Comparison of ENCODE assay signal across 2 cellular contexts in genomic region chr1:42856554-42856953, GRCh38. TPM values are rescaled to one million over a fixed set of nuclear protein-coding genes. Genes with fewer than 3 reads are reported as not detected.
A peak's percentile ranks its signal among the peaks of the same experiment; 100 is the strongest.
DNase-seq lines count a peak whose midpoint lies in the region; ATAC-seq, FAIRE-seq and TF ChIP-seq lines count a peak whose summit lies in the region.
"Not testable (repeated sequence)": the region's sequence is repeated elsewhere in the genome, so short reads cannot be mapped to it uniquely, and the experiment has no call there.

No MANE protein-coding gene starts in this region.

- in situ Hi-C loops in K562 (cut with MboI): not testable (repeated sequence)

- not testable (repeated sequence) for H3K9ac ChIP-seq in astrocyte (ENCODE audit: low read length); K562 (ENCODE audit: insufficient read depth in 1 of 2, low read depth in 2 of 2, low read length in 2 of 2)

- CTCF ChIA-PET in K562 (lab: Yijun Ruan, JAX; ENCODE audit: low intra/inter-chr PET ratio): not testable (repeated sequence)

- not testable (repeated sequence) for H3K4me1 ChIP-seq in astrocyte (ENCODE audit: insufficient read depth, low read length); K562 (replicated peaks in 1 of 2; ENCODE audit: control insufficient read depth in 2 of 2, insufficient read depth in 2 of 2, low read length in 2 of 2)

- POLR2A ChIA-PET in K562 (lab: Yijun Ruan, JAX): interaction anchor here (1.2 kb wide), 3 partner anchors 10 to 78 kb away, joined by 3 to 4 read pairs (median 4); partner anchors contain the start of gene ZNF691

- H3K27me3 Mint-ChIP-seq in astrocyte (ENCODE audit: low read depth, unreplicated experiment): not testable (repeated sequence)

- H3K36me3 Mint-ChIP-seq in astrocyte (ENCODE audit: low read depth, unreplicated experiment): peaks cover 17% of the 10 kb centered on the region

- not testable (repeated sequence) for H3K27ac ChIP-seq in astrocyte (ENCODE audit: low read depth, low read length); K562 (ENCODE audit: extremely low read depth, low read depth, low read length)

- H3K4me3 ChIP-seq in astrocyte (ENCODE audit: insufficient read depth, low read depth, low read length); K562: not testable (repeated sequence)

- not testable (repeated sequence) for TF ChIP-seq CTCF in astrocyte (IDR thresholded peaks at IDR 0.05; ENCODE audit: insufficient read depth, low read depth, low read length); K562 (IDR thresholded peaks at IDR 0.05 in 2 of 3, conservative IDR thresholded peaks at IDR 0.05 in 1 of 3; ENCODE audit: insufficient read depth in 2 of 3, low read depth in 1 of 3, low read length in 3 of 3)

- H3K79me2 ChIP-seq in astrocyte (ENCODE audit: insufficient read depth, low read length); K562 (ENCODE audit: control insufficient read depth, insufficient read depth, low read length): not testable (repeated sequence)

- not testable (repeated sequence) for ATAC-seq in K562

- 26% methylated on average over 3 of the region's 3 CpGs for WGBS in K562 (ENCODE audit: insufficient coverage, low coverage, missing lambda C conversion rate)

- H3K9me3 Mint-ChIP-seq in astrocyte (ENCODE audit: unreplicated experiment): not testable (repeated sequence)

- peaks cover 12% of the 10 kb centered on the region for H3K4me1 Mint-ChIP-seq in astrocyte (ENCODE audit: low read depth, unreplicated experiment)

- H3K9me3 ChIP-seq in astrocyte (ENCODE audit: insufficient read depth, low read depth, low read length): not testable (repeated sequence)
- peaks cover 21% of the 10 kb centered on the region for H3K9me3 ChIP-seq in K562 (replicated peaks; ENCODE audit: control insufficient read depth, insufficient read depth, low read depth, low read length)

- not testable (repeated sequence) for H3K4me2 ChIP-seq in astrocyte (ENCODE audit: low read length); K562 (ENCODE audit: insufficient read depth, low read length)

- not testable (repeated sequence) for DNase-seq in astrocyte (ENCODE audit: low read depth); K562 (ENCODE audit: extremely low read depth in 1 of 4, low spot score in 3 of 4)

- not testable (repeated sequence) for H3K36me3 ChIP-seq in astrocyte (ENCODE audit: insufficient read depth, low read length)
- H3K36me3 ChIP-seq in K562 (ENCODE audit: control insufficient read depth, insufficient read depth, low read length): peaks cover 12% of the 10 kb centered on the region; the same call in 1 of the 3 replicates

- not testable (repeated sequence) for FAIRE-seq in astrocyte (lab: Jason Lieb, UNC); K562 (lab: Jason Lieb, UNC)

- H4K20me1 ChIP-seq in astrocyte (ENCODE audit: insufficient read depth, low read length); K562 (replicated peaks; ENCODE audit: control insufficient read depth, insufficient read depth, low read length): not testable (repeated sequence)

- not testable (repeated sequence) for H2AFZ ChIP-seq in astrocyte (ENCODE audit: low read depth, low read length); K562 (ENCODE audit: low read depth, low read length)

- TF ChIP-seq POLR2A in K562 (conservative IDR thresholded peaks at IDR 0.05): not testable (repeated sequence)

- not testable (repeated sequence) for BruUV-seq in K562 (replicated peaks; lab: Mats Ljungman, UMichigan)

- H3K27ac Mint-ChIP-seq in astrocyte (ENCODE audit: unreplicated experiment): not testable (repeated sequence)

- H3K9me1 ChIP-seq in K562 (ENCODE audit: control insufficient read depth, insufficient read depth, low read length): not testable (repeated sequence)

- TF ChIP-seq EP300 in K562 (IDR thresholded peaks at IDR 0.05; ENCODE audit: low read length): not testable (repeated sequence)

- peak overlapping the region; percentile 31 for H3K4me3 Mint-ChIP-seq in astrocyte (ENCODE audit: unreplicated experiment)

- intact Hi-C loops in K562 (cut with micrococcal nuclease): not testable (repeated sequence)

- H3K27me3 ChIP-seq in astrocyte (ENCODE audit: insufficient read depth, low read length); K562 (ENCODE audit: control insufficient read depth in 2 of 2, insufficient read depth in 2 of 2, low read length in 2 of 2): not testable (repeated sequence)

- TF ChIP-seq RAD21 in K562 (CRISPR knock-in tag; conservative IDR thresholded peaks at IDR 0.05 in 1 of 2, IDR thresholded peaks at IDR 0.05 in 1 of 2): not testable (repeated sequence)

TF ChIP-seq in K562, 482 proteins besides CTCF, POLR2A, EP300 and RAD21 (continues in another document):
- TF ChIP-seq NR2C1 (IDR thresholded peaks at IDR 0.05): not testable (repeated sequence)
- TF ChIP-seq NR2C1 (tag; IDR thresholded peaks at IDR 0.05): 0 out of 2 replicates have a peak, but pooled peaks have one; percentile 23

RNA-seq across cellular contexts. Expression of gene ZNF691, which starts 10.1 kb away (rescaled TPM):
- 5.8 and 6.3 TPM in 2 replicates for total RNA-seq in astrocyte
- total RNA-seq in K562 (2011; cell fraction: chromatin; rRNA removed; ENCODE audit: low replicate concordance): 18.1 and 22.3 TPM in 2 replicates
- total RNA-seq in K562 (2011; cell fraction: nucleolus; rRNA removed): 12.2 and 16.0 TPM in 2 replicates
- total RNA-seq in K562 (2011; cell fraction: nucleoplasm; rRNA removed): 13.1 and 18.3 TPM in 2 replicates
- 14.8 and 17.4 TPM in 2 replicates for total RNA-seq in K562 (2014; rRNA removed)
- 10.8 and 11.8 TPM in 2 replicates for total RNA-seq in K562 (2014; rRNA removed; fragmentation: Illumina TruSeq; extraction: Trizol)
- total RNA-seq in K562 (2015; rRNA removed; fragmentation: Illumina TruSeq; extraction: Trizol): 9.2 and 10.7 TPM in 2 replicates
- 11.7 and 15.2 TPM in 2 replicates for total RNA-seq in K562 (2021)
- polyA plus RNA-seq in K562 (2011; rRNA removed): 11.6 and 11.9 TPM in 2 replicates
- 11.9 and 13.0 TPM in 2 replicates for polyA plus RNA-seq in K562 (2011; cell fraction: cytosol; rRNA removed)
- 30.8 and 50.7 TPM in 2 replicates for polyA plus RNA-seq in K562 (2011; cell fraction: nucleus; rRNA removed)
- polyA plus RNA-seq in K562 (2012): 12.4 and 15.2 TPM in 2 replicates
- polyA plus RNA-seq in K562 (2014; fragmentation: Illumina TruSeq; extraction: Trizol): 19.0 and 21.6 TPM in 2 replicates
- polyA plus RNA-seq in K562 (2014; fragmentation: Nextera tagmentation; extraction: Ambion mirVana): 10 to 100 TPM; 20.0 to 30.4 TPM
- 10.7 and 14.0 TPM in 2 replicates for polyA plus RNA-seq in K562 (2014; rRNA removed)
- polyA minus RNA-seq in K562 (2011; rRNA and poly(A)+ RNA removed): 6.7 and 7.1 TPM in 2 replicates
- 2.5 and 3.7 TPM in 2 replicates for polyA minus RNA-seq in K562 (2011; cell fraction: cytosol; rRNA and poly(A)+ RNA removed)
- 11.0 and 16.6 TPM in 2 replicates for polyA minus RNA-seq in K562 (2011; cell fraction: nucleus; rRNA and poly(A)+ RNA removed)

RNA-seq across cellular contexts. Expression of gene SVBP, which starts 39.4 kb away (rescaled TPM):
- total RNA-seq in astrocyte: 19.7 and 28.1 TPM in 2 replicates
- 6.8 and 15.4 TPM in 2 replicates for total RNA-seq in K562 (2011; cell fraction: chromatin; rRNA removed; ENCODE audit: low replicate concordance)
- total RNA-seq in K562 (2011; cell fraction: nucleolus; rRNA removed): 7.5 and 9.5 TPM in 2 replicates
- 9.6 and 14.4 TPM in 2 replicates for total RNA-seq in K562 (2011; cell fraction: nucleoplasm; rRNA removed)
- total RNA-seq in K562 (2014; rRNA removed): 32.6 and 44.7 TPM in 2 replicates
- total RNA-seq in K562 (2014; rRNA removed; fragmentation: Illumina TruSeq; extraction: Trizol): 46.5 and 48.3 TPM in 2 replicates
- total RNA-seq in K562 (2015; rRNA removed; fragmentation: Illumina TruSeq; extraction: Trizol): 41.1 and 44.5 TPM in 2 replicates
- total RNA-seq in K562 (2021): 31.7 and 36.0 TPM in 2 replicates
- polyA plus RNA-seq in K562 (2011; rRNA removed): 42.8 and 49.4 TPM in 2 replicates
- polyA plus RNA-seq in K562 (2011; cell fraction: cytosol; rRNA removed): 12.9 and 26.0 TPM in 2 replicates
- 7.9 and 14.9 TPM in 2 replicates for polyA plus RNA-seq in K562 (2011; cell fraction: nucleus; rRNA removed)
- 43.0 and 46.8 TPM in 2 replicates for polyA plus RNA-seq in K562 (2012)
- polyA plus RNA-seq in K562 (2014; fragmentation: Illumina TruSeq; extraction: Trizol): 49.7 and 53.2 TPM in 2 replicates
- polyA plus RNA-seq in K562 (2014; fragmentation: Nextera tagmentation; extraction: Ambion mirVana): 10 to 100 TPM; 37.9 TPM
- 32.6 and 40.0 TPM in 2 replicates for polyA plus RNA-seq in K562 (2014; rRNA removed)
- polyA minus RNA-seq in K562 (2011; rRNA and poly(A)+ RNA removed): 19.4 and 19.7 TPM in 2 replicates
- 3.7 and 6.6 TPM in 2 replicates for polyA minus RNA-seq in K562 (2011; cell fraction: cytosol; rRNA and poly(A)+ RNA removed)
- 2.6 and 5.1 TPM in 2 replicates for polyA minus RNA-seq in K562 (2011; cell fraction: nucleus; rRNA and poly(A)+ RNA removed)

RNA-seq across cellular contexts. Expression of gene ERMAP, which starts 39.6 kb away (rescaled TPM):
- total RNA-seq in astrocyte (8.9 and 9.2 TPM in 2 replicates), K562 (2014; rRNA removed) (15.7 and 18.2 TPM in 2 replicates), K562 (2014; rRNA removed; fragmentation: Illumina TruSeq; extraction: Trizol) (23.7 and 25.0 TPM in 2 replicates), K562 (2015; rRNA removed; fragmentation: Illumina TruSeq; extraction: Trizol) (22.2 and 23.7 TPM in 2 replicates), K562 (2021) (20.5 and 22.5 TPM in 2 replicates)
- 68.5 and 80.5 TPM in 2 replicates for total RNA-seq in K562 (2011; cell fraction: chromatin; rRNA removed; ENCODE audit: low replicate concordance)
- total RNA-seq in K562 (2011; cell fraction: nucleolus; rRNA removed): 66.4 and 81.6 TPM in 2 replicates
- 80.8 and 97.2 TPM in 2 replicates for total RNA-seq in K562 (2011; cell fraction: nucleoplasm; rRNA removed)
- polyA plus RNA-seq in K562 (2011; rRNA removed) (15.3 and 24.9 TPM in 2 replicates), K562 (2014; fragmentation: Illumina TruSeq; extraction: Trizol) (25.3 and 31.4 TPM in 2 replicates), K562 (2014; fragmentation: Nextera tagmentation; extraction: Ambion mirVana) (10 to 100 TPM in 1 of 2 experiments, 1 to 10 TPM in 1; 8.0 to 12.9 TPM), K562 (2014; rRNA removed) (16.6 and 20.3 TPM in 2 replicates)
- 13.2 and 16.1 TPM in 2 replicates for polyA plus RNA-seq in K562 (2011; cell fraction: cytosol; rRNA removed)
- 28.4 and 45.9 TPM in 2 replicates for polyA plus RNA-seq in K562 (2011; cell fraction: nucleus; rRNA removed)
- 15.9 and 21.3 TPM in 2 replicates for polyA plus RNA-seq in K562 (2012)
- 21.4 and 35.1 TPM in 2 replicates for polyA minus RNA-seq in K562 (2011; rRNA and poly(A)+ RNA removed)
- polyA minus RNA-seq in K562 (2011; cell fraction: cytosol; rRNA and poly(A)+ RNA removed): 14.4 and 16.4 TPM in 2 replicates
- polyA minus RNA-seq in K562 (2011; cell fraction: nucleus; rRNA and poly(A)+ RNA removed): 24.0 and 28.0 TPM in 2 replicates
